19 cellular contexts compared by ENCODE assay signal in genomic region chr2:128606837-128607236, GRCh38.
"Had no signal": no experiment of that assay in that cellular context is flagged by ENCODE, and none has a peak within 500 bp of the region (broad histone marks: within the 10 kb centered on the region; RNA-seq: fewer than 3 reads in every experiment).

No MANE protein-coding gene starts in this region.

- H3K27ac ChIP-seq: epithelial cell of prostate, prostate gland, SJCRH30, stomach had no signal

- H3K4me1 Mint-ChIP-seq: activated CD4-positive, alpha-beta T cell treated with anti-CD3 and anti-CD28 coated beads, Interleukin-2, amount 10 ng/mL, durations not matched to agents 24 days and 14 days; memory B cell; natural killer cell had no signal

- H3K4me1 ChIP-seq: prostate gland, SJCRH30, stomach had no signal

- H3K27ac Mint-ChIP-seq: activated CD4-positive, alpha-beta T cell treated with anti-CD3 and anti-CD28 coated beads, Interleukin-2, amount 10 ng/mL, durations not matched to agents 24 days and 14 days; activated naive CD8-positive, alpha-beta T cell; memory B cell; natural killer cell; WTC11 had no signal

- DNase-seq: activated CD4-positive, alpha-beta T cell treated with anti-CD3 and anti-CD28 coated beads, Interleukin-2, amount 10 ng/mL, durations not matched to agents 24 days and 14 days; activated CD8-positive, alpha-beta memory T cell treated with anti-CD3 and anti-CD28 coated beads for 24 hours; cerebellar nuclear complex; dermis blood vessel endothelial cell; foreskin melanocyte; natural killer cell; nucleus accumbens; stimulated activated CD4-positive, alpha-beta T cell treated with anti-CD3 and anti-CD28 coated beads, Interleukin-12 subunit alpha, Interleukin-12 subunit beta, amount 100 ng/mL, for 4 hours; stimulated activated CD4-positive, alpha-beta T cell treated with anti-CD3 and anti-CD28 coated beads, Interleukin-2, amount 100 ng/mL, for 24 hours had no signal

- H3K9me3 Mint-ChIP-seq: activated CD4-positive, alpha-beta T cell treated with anti-CD3 and anti-CD28 coated beads, Interleukin-2, amount 10 ng/mL, durations not matched to agents 24 days and 14 days; memory B cell; natural killer cell; WTC11 had no signal

- FAIRE-seq: TTC549 had no signal

- H3K27me3 Mint-ChIP-seq: activated CD4-positive, alpha-beta T cell treated with anti-CD3 and anti-CD28 coated beads, Interleukin-2, amount 10 ng/mL, durations not matched to agents 24 days and 14 days; activated naive CD8-positive, alpha-beta T cell; memory B cell had no signal

- H3K4me3 Mint-ChIP-seq: activated CD4-positive, alpha-beta T cell treated with anti-CD3 and anti-CD28 coated beads, Interleukin-2, amount 10 ng/mL, durations not matched to agents 24 days and 14 days; activated naive CD8-positive, alpha-beta T cell; brain; memory B cell; natural killer cell; WTC11 had no signal

- H3K4me3 ChIP-seq: prostate gland, SJCRH30, stomach, thoracic aorta had no signal

- H3K36me3 ChIP-seq: prostate gland, SJCRH30, stomach, thoracic aorta had no signal

- H3K36me3 Mint-ChIP-seq: activated naive CD8-positive, alpha-beta T cell; brain; memory B cell; natural killer cell; WTC11 had no signal

- H3K9me3 ChIP-seq: prostate gland, SJCRH30, stomach, thoracic aorta had no signal
